ENCODE assay signal across 12 cellular contexts in genomic region chr12:95318071-95318545, GRCh38.
DNase-seq lines count a peak whose midpoint lies in the region; ATAC-seq and TF ChIP-seq lines count a peak whose summit lies in the region.
"Had no signal": no experiment of that assay in that cellular context is flagged by ENCODE, and none has a peak within 500 bp of the region (broad histone marks: within the 10 kb centered on the region; RNA-seq: fewer than 3 reads in every experiment).

No MANE protein-coding gene starts in this region.

- peaks cover 0 to 5% (median 3%) of the 10 kb centered on the region in 3 donors for H3K27me3 Mint-ChIP-seq in immature natural killer cell (ENCODE audit: low read depth in 3 of 3)

- TF ChIP-seq CTCF in fibroblast of the aortic adventitia (IDR thresholded peaks at IDR 0.05; ENCODE audit: insufficient read depth, low read length): no peak

- H3K4me3 ChIP-seq in fibroblast of the aortic adventitia (ENCODE audit: low read depth, low read length): no peak overlapping the region
- H3K4me3 ChIP-seq: adrenal gland, SJCRH30 had no signal

- ATAC-seq in GM19463 (IDR thresholded peaks at IDR 0.05; ENCODE audit: unreplicated experiment): no peak
- ATAC-seq in GM19035 (IDR thresholded peaks at IDR 0.05; ENCODE audit: unreplicated experiment): no peak
- no peak for ATAC-seq in HG03565 (IDR thresholded peaks at IDR 0.05; ENCODE audit: unreplicated experiment)
- ATAC-seq: foreskin keratinocyte had no signal

- no peak overlapping the region for H3K27ac Mint-ChIP-seq in immature natural killer cell
- H3K27ac Mint-ChIP-seq: activated CD4-positive, alpha-beta memory T cell treated with anti-CD3 and anti-CD28 coated beads, Interleukin-2, amount 10 ng/mL, durations not matched to agents 7 days and 5 days had no signal

- H3K4me1 Mint-ChIP-seq in immature natural killer cell: no peaks in the 10 kb centered on the region
- H3K4me1 Mint-ChIP-seq: activated CD4-positive, alpha-beta memory T cell treated with anti-CD3 and anti-CD28 coated beads, Interleukin-2, amount 10 ng/mL, durations not matched to agents 7 days and 5 days had no signal

- DNase-seq in HT-29 (ENCODE audit: low spot score): peak; percentile 75
- peak; percentile 15 for DNase-seq in RPMI7951 (ENCODE audit: low read depth)
- peak; percentile 71 for DNase-seq in fibroblast of the aortic adventitia (ENCODE audit: low read depth)
- DNase-seq in smooth muscle cell of the brain vasculature (ENCODE audit: low read depth, low spot score): peak; percentile 71
- no peak for DNase-seq in immature natural killer cell
- DNase-seq: activated CD4-positive, alpha-beta memory T cell treated with anti-CD3 and anti-CD28 coated beads, Interleukin-2, amount 10 ng/mL, durations not matched to agents 7 days and 5 days; adrenal gland; SJCRH30 had no signal

- H3K36me3 Mint-ChIP-seq in immature natural killer cell: no peaks in the 10 kb centered on the region

- H3K9me3 Mint-ChIP-seq in immature natural killer cell: no peaks in the 10 kb centered on the region
- H3K9me3 Mint-ChIP-seq: activated CD4-positive, alpha-beta memory T cell treated with anti-CD3 and anti-CD28 coated beads, Interleukin-2, amount 10 ng/mL, durations not matched to agents 7 days and 5 days had no signal

- H3K4me3 Mint-ChIP-seq in immature natural killer cell: no peak overlapping the region
- H3K4me3 Mint-ChIP-seq: activated CD4-positive, alpha-beta memory T cell treated with anti-CD3 and anti-CD28 coated beads, Interleukin-2, amount 10 ng/mL, durations not matched to agents 7 days and 5 days had no signal

Comparison
In these comparisons a context has a peak if more than half of its experiments do, and no peak if none do; other contexts are left out.
1. DNase-seq: peak in HT-29 (single experiment), RPMI7951 (single experiment), fibroblast of the aortic adventitia (single experiment) and smooth muscle cell of the brain vasculature (single experiment); none in immature natural killer cell (0 of 3).